ENCODE assay signal across 13 cellular contexts in the genomic region with DNA sequence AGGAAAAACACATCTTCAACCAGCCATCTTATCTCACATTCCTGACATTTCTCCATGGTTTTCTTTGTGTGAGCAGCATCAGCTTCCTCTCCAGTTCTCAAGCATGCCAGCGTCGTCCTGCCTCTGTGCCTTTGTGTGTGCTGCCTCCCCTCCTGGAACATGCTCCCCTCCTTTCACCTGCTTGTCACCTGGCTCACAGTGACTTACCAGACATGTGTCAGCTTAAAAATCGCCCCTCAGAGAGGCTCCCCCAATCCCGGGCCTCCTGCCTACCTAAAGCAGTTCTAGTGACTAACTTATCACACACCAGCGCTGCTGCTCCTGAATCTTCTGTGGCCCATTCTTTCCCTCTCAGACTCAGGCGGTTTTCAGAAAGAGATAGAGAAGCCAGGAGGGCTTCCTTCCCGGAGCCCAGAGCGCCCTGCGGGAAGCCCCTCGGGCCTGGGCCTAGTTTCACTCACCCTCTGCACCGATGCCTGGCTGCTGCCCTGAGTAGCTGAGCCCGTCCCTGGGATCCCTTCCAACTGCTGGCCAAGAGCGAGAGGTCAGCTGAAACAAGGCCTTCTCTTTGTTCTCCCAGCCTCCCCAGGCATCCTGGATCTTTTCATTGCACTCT. TPM values are rescaled to one million over a fixed set of nuclear protein-coding genes. Genes with fewer than 3 reads are reported as not detected.
DNase-seq lines count a peak whose midpoint lies in the region; ATAC-seq and TF ChIP-seq lines count a peak whose summit lies in the region.
"Had no signal": no experiment of that assay in that cellular context is flagged by ENCODE, and none has a peak within 500 bp of the region (broad histone marks: within the 10 kb centered on the region; RNA-seq: fewer than 3 reads in every experiment).

No MANE protein-coding gene starts in this region.

- CTCF ChIA-PET in WTC11 (lab: Charles Lee) = interaction anchor here (1.1 to 1.6 kb wide), 2 partner anchors 123 kb away, joined by 3 to 5 read pairs; no protein-coding TSS in a partner anchor

- H3K36me3 ChIP-seq in mucosa of descending colon (ENCODE audit: low read depth) = no peaks in the 10 kb centered on the region
- H3K36me3 ChIP-seq: heart right ventricle had no signal

- H3K9me3 ChIP-seq in mucosa of descending colon = no peaks in the 10 kb centered on the region

- H3K27ac Mint-ChIP-seq in WTC11 = no peak overlapping the region
- H3K27ac Mint-ChIP-seq: activated CD8-positive, alpha-beta T cell treated with anti-CD3 and anti-CD28 coated beads for 36 hours; T-helper 2 cell treated with Interferon-gamma antibody and Interleukin-4, amounts not matched to agents 5 μg/mL and 100 μg/mL, for 36 hours had no signal

- POLR2A ChIA-PET in WTC11 (lab: Charles Lee) = no interaction called here

- TF ChIP-seq CTCF in WTC11 (IDR thresholded peaks at IDR 0.05) = no peak
- TF ChIP-seq CTCF in mucosa of descending colon (IDR thresholded peaks at IDR 0.05) = no peak

- H3K36me3 Mint-ChIP-seq in WTC11 = 0 out of 2 replicates have a peak, but pooled peaks cover 2% of the 10 kb centered on the region

- intact Hi-C loops in mucosa of descending colon (cut with DNase I, micrococcal nuclease) = no loop called here

- H3K4me3 Mint-ChIP-seq in WTC11 = no peak overlapping the region
- H3K4me3 Mint-ChIP-seq: activated CD8-positive, alpha-beta T cell treated with anti-CD3 and anti-CD28 coated beads for 36 hours; T-helper 2 cell treated with Interferon-gamma antibody and Interleukin-4, amounts not matched to agents 5 μg/mL and 100 μg/mL, for 36 hours had no signal

- no peak overlapping the region for H3K4me3 ChIP-seq in mucosa of descending colon
- H3K4me3 ChIP-seq: heart right ventricle had no signal

- DNase-seq in Ammon's horn (ENCODE audit: low spot score) (peak; percentile 94), WTC11 (ENCODE audit: low spot score) (no peak), foreskin melanocyte (peak; percentile 63), myocyte (ENCODE audit: low read depth) (peak; percentile 3), COLO668 (lab: John Stamatoyannopoulos, UW; ENCODE audit: unreplicated experiment) (no peak), NCI-H226 (no peak), mucosa of descending colon (no peak)
- DNase-seq in activated CD4-positive, CD25-positive, alpha-beta regulatory T cell treated with anti-CD3 and anti-CD28 coated beads, Interleukin-2, amount 50 U/mL, for 72 hours = no peak
- DNase-seq: activated CD8-positive, alpha-beta T cell treated with anti-CD3 and anti-CD28 coated beads for 36 hours; activated naive CD4-positive, alpha-beta T cell treated with anti-CD3 and anti-CD28 coated beads, Interleukin-2, amount 50 U/mL, for 16 hours; stimulated activated CD4-positive, alpha-beta T cell treated with anti-CD3 and anti-CD28 coated beads, Interleukin-12 subunit alpha, Interleukin-12 subunit beta, amount 100 ng/mL, for 4 hours had no signal

- H3K4me1 Mint-ChIP-seq in WTC11 = peaks cover 10% of the 10 kb centered on the region

- peaks cover 3% of the 10 kb centered on the region; the same call in 1 of the 2 replicates for H3K27me3 Mint-ChIP-seq in WTC11 (ENCODE audit: low read depth)

- H3K9me3 Mint-ChIP-seq in WTC11 = peaks cover 21% of the 10 kb centered on the region
- H3K9me3 Mint-ChIP-seq: T-helper 2 cell treated with Interferon-gamma antibody and Interleukin-4, amounts not matched to agents 5 μg/mL and 100 μg/mL, for 36 hours had no signal

- ATAC-seq in WTC11 (peak; percentile 84), mucosa of descending colon (no peak)
- ATAC-seq: activated CD8-positive, alpha-beta T cell treated with anti-CD3 and anti-CD28 coated beads for 36 hours had no signal

- no peaks in the 10 kb centered on the region for H3K4me1 ChIP-seq in mucosa of descending colon (ENCODE audit: low read depth)

TF ChIP-seq in WTC11, 78 proteins besides CTCF, POLR2A, EP300 and RAD21 (continues in another document):
- TF ChIP-seq ELF4 (CRISPR knock-in tag; IDR thresholded peaks at IDR 0.05; ENCODE audit: low read depth) (no peak), ZNF263 (CRISPR knock-in tag; IDR thresholded peaks at IDR 0.05; ENCODE audit: low read depth) (no peak), RELA (CRISPR knock-in tag; IDR thresholded peaks at IDR 0.05; ENCODE audit: borderline replicate concordance) (no peak), FOXK1 (CRISPR knock-in tag; IDR thresholded peaks at IDR 0.05) (no peak), ZBTB21 (CRISPR knock-in tag; IDR thresholded peaks at IDR 0.05; ENCODE audit: borderline replicate concordance) (no peak), SOX15 (CRISPR knock-in tag; IDR thresholded peaks at IDR 0.05) (no peak), OVOL2 (CRISPR knock-in tag; IDR thresholded peaks at IDR 0.05; ENCODE audit: borderline replicate concordance) (no peak), ESRRA (CRISPR knock-in tag; IDR thresholded peaks at IDR 0.05; ENCODE audit: borderline replicate concordance) (no peak), SP1 (CRISPR knock-in tag; conservative IDR thresholded peaks at IDR 0.05) (no peak), EMX1 (CRISPR knock-in tag; IDR thresholded peaks at IDR 0.05) (no peak), ETV6 (CRISPR knock-in tag; IDR thresholded peaks at IDR 0.05) (no peak), ATF1 (CRISPR knock-in tag; IDR thresholded peaks at IDR 0.05) (no peak)
- TF ChIP-seq, protein P1, sequence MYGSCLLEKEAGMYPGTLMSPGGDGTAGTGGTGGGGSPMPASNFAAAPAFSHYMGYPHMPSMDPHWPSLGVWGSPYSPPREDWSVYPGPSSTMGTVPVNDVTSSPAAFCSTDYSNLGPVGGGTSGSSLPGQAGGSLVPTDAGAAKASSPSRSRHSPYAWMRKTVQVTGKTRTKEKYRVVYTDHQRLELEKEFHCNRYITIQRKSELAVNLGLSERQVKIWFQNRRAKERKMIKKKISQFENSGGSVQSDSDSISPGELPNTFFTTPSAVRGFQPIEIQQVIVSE (CRISPR knock-in tag; IDR thresholded peaks at IDR 0.05; ENCODE audit: borderline replicate concordance) = no peak
- TF ChIP-seq, protein P2, sequence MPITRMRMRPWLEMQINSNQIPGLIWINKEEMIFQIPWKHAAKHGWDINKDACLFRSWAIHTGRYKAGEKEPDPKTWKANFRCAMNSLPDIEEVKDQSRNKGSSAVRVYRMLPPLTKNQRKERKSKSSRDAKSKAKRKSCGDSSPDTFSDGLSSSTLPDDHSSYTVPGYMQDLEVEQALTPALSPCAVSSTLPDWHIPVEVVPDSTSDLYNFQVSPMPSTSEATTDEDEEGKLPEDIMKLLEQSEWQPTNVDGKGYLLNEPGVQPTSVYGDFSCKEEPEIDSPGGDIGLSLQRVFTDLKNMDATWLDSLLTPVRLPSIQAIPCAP (CRISPR knock-in tag; IDR thresholded peaks at IDR 0.05) = no peak
- TF ChIP-seq, protein P3, sequence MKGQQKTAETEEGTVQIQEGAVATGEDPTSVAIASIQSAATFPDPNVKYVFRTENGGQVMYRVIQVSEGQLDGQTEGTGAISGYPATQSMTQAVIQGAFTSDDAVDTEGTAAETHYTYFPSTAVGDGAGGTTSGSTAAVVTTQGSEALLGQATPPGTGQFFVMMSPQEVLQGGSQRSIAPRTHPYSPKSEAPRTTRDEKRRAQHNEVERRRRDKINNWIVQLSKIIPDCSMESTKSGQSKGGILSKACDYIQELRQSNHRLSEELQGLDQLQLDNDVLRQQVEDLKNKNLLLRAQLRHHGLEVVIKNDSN (CRISPR knock-in tag; IDR thresholded peaks at IDR 0.05) = no peak
- TF ChIP-seq, protein P4, sequence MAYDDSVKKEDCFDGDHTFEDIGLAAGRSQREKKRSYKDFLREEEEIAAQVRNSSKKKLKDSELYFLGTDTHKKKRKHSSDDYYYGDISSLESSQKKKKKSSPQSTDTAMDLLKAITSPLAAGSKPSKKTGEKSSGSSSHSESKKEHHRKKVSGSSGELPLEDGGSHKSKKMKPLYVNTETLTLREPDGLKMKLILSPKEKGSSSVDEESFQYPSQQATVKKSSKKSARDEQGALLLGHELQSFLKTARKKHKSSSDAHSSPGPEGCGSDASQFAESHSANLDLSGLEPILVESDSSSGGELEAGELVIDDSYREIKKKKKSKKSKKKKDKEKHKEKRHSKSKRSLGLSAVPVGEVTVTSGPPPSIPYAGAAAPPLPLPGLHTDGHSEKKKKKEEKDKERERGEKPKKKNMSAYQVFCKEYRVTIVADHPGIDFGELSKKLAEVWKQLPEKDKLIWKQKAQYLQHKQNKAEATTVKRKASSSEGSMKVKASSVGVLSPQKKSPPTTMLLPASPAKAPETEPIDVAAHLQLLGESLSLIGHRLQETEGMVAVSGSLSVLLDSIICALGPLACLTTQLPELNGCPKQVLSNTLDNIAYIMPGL (CRISPR knock-in tag; IDR thresholded peaks at IDR 0.05) = no peak
- TF ChIP-seq, protein P5, sequence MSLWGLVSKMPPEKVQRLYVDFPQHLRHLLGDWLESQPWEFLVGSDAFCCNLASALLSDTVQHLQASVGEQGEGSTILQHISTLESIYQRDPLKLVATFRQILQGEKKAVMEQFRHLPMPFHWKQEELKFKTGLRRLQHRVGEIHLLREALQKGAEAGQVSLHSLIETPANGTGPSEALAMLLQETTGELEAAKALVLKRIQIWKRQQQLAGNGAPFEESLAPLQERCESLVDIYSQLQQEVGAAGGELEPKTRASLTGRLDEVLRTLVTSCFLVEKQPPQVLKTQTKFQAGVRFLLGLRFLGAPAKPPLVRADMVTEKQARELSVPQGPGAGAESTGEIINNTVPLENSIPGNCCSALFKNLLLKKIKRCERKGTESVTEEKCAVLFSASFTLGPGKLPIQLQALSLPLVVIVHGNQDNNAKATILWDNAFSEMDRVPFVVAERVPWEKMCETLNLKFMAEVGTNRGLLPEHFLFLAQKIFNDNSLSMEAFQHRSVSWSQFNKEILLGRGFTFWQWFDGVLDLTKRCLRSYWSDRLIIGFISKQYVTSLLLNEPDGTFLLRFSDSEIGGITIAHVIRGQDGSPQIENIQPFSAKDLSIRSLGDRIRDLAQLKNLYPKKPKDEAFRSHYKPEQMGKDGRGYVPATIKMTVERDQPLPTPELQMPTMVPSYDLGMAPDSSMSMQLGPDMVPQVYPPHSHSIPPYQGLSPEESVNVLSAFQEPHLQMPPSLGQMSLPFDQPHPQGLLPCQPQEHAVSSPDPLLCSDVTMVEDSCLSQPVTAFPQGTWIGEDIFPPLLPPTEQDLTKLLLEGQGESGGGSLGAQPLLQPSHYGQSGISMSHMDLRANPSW (CRISPR knock-in tag; conservative IDR thresholded peaks at IDR 0.05; ENCODE audit: low read depth) = no peak

RNA-seq across cellular contexts. Expression of a gene that starts 51.1 kb away (rescaled TPM):
- total RNA-seq in WTC11 (2021) = 4.9 to 5.7 TPM (median 5.5 TPM) in 3 replicates
- total RNA-seq in myocyte = 4.3 and 4.9 TPM in 2 replicates
- polyA plus RNA-seq in myocyte (2012) = 4.0 TPM
- total RNA-seq in mucosa of descending colon = 10 to 100 TPM; 16.8 to 26.4 (median 21.6) TPM

Comparison
In these comparisons a context has a peak if more than half of its experiments do, and no peak if none do; other contexts are left out.
1. DNase-seq: peak in Ammon's horn (single experiment), foreskin melanocyte (single experiment) and myocyte (single experiment); none in WTC11 (single experiment), COLO668 (single experiment), NCI-H226 (single experiment), activated CD4-positive, CD25-positive, alpha-beta regulatory T cell treated with anti-CD3 and anti-CD28 coated beads, Interleukin-2, amount 50 U/mL, for 72 hours (single experiment) and mucosa of descending colon (0 of 3).